19 cellular contexts compared by ENCODE assay signal in genomic region chr3:105848821-105849220, GRCh38. TPM values are rescaled to one million over a fixed set of nuclear protein-coding genes. Genes with fewer than 3 reads are reported as not detected.
DNase-seq lines count a peak whose midpoint lies in the region; ATAC-seq and TF ChIP-seq lines count a peak whose summit lies in the region.
"Had no signal": no experiment of that assay in that cellular context is flagged by ENCODE, and none has a peak within 500 bp of the region (broad histone marks: within the 10 kb centered on the region; RNA-seq: fewer than 3 reads in every experiment).

No MANE protein-coding gene starts in this region.

- TF ChIP-seq CTCF in CD8-positive, alpha-beta T cell (IDR thresholded peaks at IDR 0.05): no peak

- ATAC-seq in activated T-cell treated with anti-CD3 and anti-CD28 coated beads, Interleukin-2, amount 50 U/mL, for 72 hours (replicated peaks in 1 of 2): peak; percentile 20 to 35
- ATAC-seq in CD8-positive, alpha-beta T cell: no peak
- ATAC-seq in T-helper 17 cell (no peak), GM21529 (IDR thresholded peaks at IDR 0.05; ENCODE audit: unreplicated experiment) (no peak)
- no peak for ATAC-seq in effector memory CD8-positive, alpha-beta T cell (replicated peaks)
- ATAC-seq: K562 had no signal

- H3K27ac ChIP-seq in CD8-positive, alpha-beta T cell (ENCODE audit: low read depth, low read length): no peak overlapping the region
- no peak overlapping the region for H3K27ac ChIP-seq in SJCRH30
- H3K27ac ChIP-seq: HL-60, RWPE1 had no signal

- POLR2A ChIA-PET in CD8-positive, alpha-beta T cell (lab: Charles Lee): interaction anchor here (0.6 kb wide), 1 partner anchor 36 kb away, joined by 3 read pairs; no protein-coding TSS in a partner anchor

- no peaks in the 10 kb centered on the region for H3K9me3 Mint-ChIP-seq in activated T-cell treated with anti-CD3 and anti-CD28 coated beads, Interleukin-2, amount 50 U/mL, for 72 hours
- H3K9me3 Mint-ChIP-seq in CD8-positive, alpha-beta T cell: no peaks in the 10 kb centered on the region
- H3K9me3 Mint-ChIP-seq in effector memory CD8-positive, alpha-beta T cell: no peaks in the 10 kb centered on the region

- H3K9me3 ChIP-seq in CD8-positive, alpha-beta T cell (ENCODE audit: low read length): no peaks in the 10 kb centered on the region
- H3K9me3 ChIP-seq in T-helper 17 cell (ENCODE audit: control insufficient read depth, low read length, poor library complexity, severe bottlenecking) (no peaks in the 10 kb centered on the region), SJCRH30 (replicated peaks) (no peaks in the 10 kb centered on the region)

- peaks cover 6% of the 10 kb centered on the region for H3K36me3 ChIP-seq in CD8-positive, alpha-beta T cell (ENCODE audit: insufficient read depth, low read length)
- H3K36me3 ChIP-seq in SJCRH30: peaks cover 17% of the 10 kb centered on the region

- H3K4me3 ChIP-seq in CD8-positive, alpha-beta T cell (ENCODE audit: low read depth, low read length): no peak overlapping the region
- H3K4me3 ChIP-seq in SJCRH30: no peak overlapping the region
- H3K4me3 ChIP-seq: K562 had no signal

- no peaks in the 10 kb centered on the region for H3K27me3 ChIP-seq in CD8-positive, alpha-beta T cell (ENCODE audit: insufficient read depth, low read length)
- no peaks in the 10 kb centered on the region for H3K27me3 ChIP-seq in SJCRH30

- no peaks in the 10 kb centered on the region for H3K27me3 Mint-ChIP-seq in activated T-cell treated with anti-CD3 and anti-CD28 coated beads, Interleukin-2, amount 50 U/mL, for 72 hours (ENCODE audit: low read depth)
- H3K27me3 Mint-ChIP-seq in CD8-positive, alpha-beta T cell (ENCODE audit: low read depth): no peaks in the 10 kb centered on the region
- H3K27me3 Mint-ChIP-seq in T-helper 17 cell: no peaks in the 10 kb centered on the region
- H3K27me3 Mint-ChIP-seq in effector memory CD8-positive, alpha-beta T cell: no peaks in the 10 kb centered on the region
- H3K27me3 Mint-ChIP-seq: B cell; CD4-positive, alpha-beta memory T cell had no signal

- CTCF ChIA-PET in CD8-positive, alpha-beta T cell (lab: Charles Lee): no interaction called here

- DNase-seq in activated T-cell treated with anti-CD3 and anti-CD28 coated beads, Interleukin-2, amount 50 U/mL, for 72 hours: no peak
- DNase-seq in activated T-cell treated with anti-CD3 and anti-CD28 coated beads for 4 hours (no peak), T-helper 17 cell (no peak), SJCRH30 (no peak), SW480 (ENCODE audit: low spot score) (no peak)
- no peak for DNase-seq in CD8-positive, alpha-beta T cell
- DNase-seq in effector memory CD8-positive, alpha-beta T cell: no peak
- DNase-seq: ACHN; CD4-positive, alpha-beta memory T cell; NCI-H1048; NCI-H146; NCI-H2107; NCI-H226; NCI-H526 had no signal

- peaks cover 72% of the 10 kb centered on the region for H3K4me1 Mint-ChIP-seq in activated T-cell treated with anti-CD3 and anti-CD28 coated beads, Interleukin-2, amount 50 U/mL, for 72 hours (ENCODE audit: low read depth)
- H3K4me1 Mint-ChIP-seq in CD8-positive, alpha-beta T cell (ENCODE audit: low read depth): peaks cover 74% of the 10 kb centered on the region
- peaks cover 30% of the 10 kb centered on the region for H3K4me1 Mint-ChIP-seq in T-helper 17 cell
- H3K4me1 Mint-ChIP-seq in effector memory CD8-positive, alpha-beta T cell (ENCODE audit: low read depth in 2 of 2): peaks cover 30 to 43% of the 10 kb centered on the region in 2 donors

- peaks cover 14 to 38% of the 10 kb centered on the region in 2 donors for H3K36me3 Mint-ChIP-seq in activated T-cell treated with anti-CD3 and anti-CD28 coated beads, Interleukin-2, amount 50 U/mL, for 72 hours (ENCODE audit: insufficient read depth in 2 of 2)
- peaks cover 57% of the 10 kb centered on the region for H3K36me3 Mint-ChIP-seq in CD8-positive, alpha-beta T cell
- peaks cover 6% of the 10 kb centered on the region for H3K36me3 Mint-ChIP-seq in T-helper 17 cell (ENCODE audit: low read depth)
- peaks cover 35% of the 10 kb centered on the region for H3K36me3 Mint-ChIP-seq in effector memory CD8-positive, alpha-beta T cell (ENCODE audit: insufficient read depth)

- peaks cover 54% of the 10 kb centered on the region for H3K4me1 ChIP-seq in CD8-positive, alpha-beta T cell (ENCODE audit: insufficient read depth, low read length)
- peaks cover 26% of the 10 kb centered on the region for H3K4me1 ChIP-seq in SJCRH30

- intact Hi-C loops in CD8-positive, alpha-beta T cell (cut with DNase I, micrococcal nuclease): loop anchor here in 1 of 2 experiments (1.0 to 5.0 kb wide), 2 partner anchors 8 to 157 kb away; no protein-coding TSS in a partner anchor

- H3K4me3 Mint-ChIP-seq in activated T-cell treated with anti-CD3 and anti-CD28 coated beads, Interleukin-2, amount 50 U/mL, for 72 hours: peak overlapping the region; percentile 35 to 48
- H3K4me3 Mint-ChIP-seq in CD8-positive, alpha-beta T cell: peak overlapping the region; percentile 12
- no peak overlapping the region for H3K4me3 Mint-ChIP-seq in T-helper 17 cell
- H3K4me3 Mint-ChIP-seq in effector memory CD8-positive, alpha-beta T cell: peak overlapping the region in 1 of 2 donors; percentile 53
- H3K4me3 Mint-ChIP-seq: B cell had no signal

- peak overlapping the region; percentile 66 for H3K27ac Mint-ChIP-seq in activated T-cell treated with anti-CD3 and anti-CD28 coated beads, Interleukin-2, amount 50 U/mL, for 72 hours
- peak overlapping the region; percentile 53 for H3K27ac Mint-ChIP-seq in CD8-positive, alpha-beta T cell
- H3K27ac Mint-ChIP-seq in T-helper 17 cell: peak overlapping the region; percentile 63
- H3K27ac Mint-ChIP-seq in effector memory CD8-positive, alpha-beta T cell: peak overlapping the region; percentile 13 to 54
- H3K27ac Mint-ChIP-seq: B cell had no signal

RNA-seq across cellular contexts. Expression of gene CBLB, which starts 20.0 kb away (rescaled TPM):
- total RNA-seq in activated T-cell treated with anti-CD3 and anti-CD28 coated beads, Interleukin-2, amount 50 U/mL, for 72 hours: 100 to 1,000 TPM; 159 to 191 TPM
- total RNA-seq in CD8-positive, alpha-beta T cell: 100 to 1,000 TPM; 133 to 140 TPM
- total RNA-seq in T-helper 17 cell: 10 to 100 TPM; 81.3 to 91.1 TPM
- 15.7 and 22.3 TPM in 2 replicates for total RNA-seq in SJCRH30 (2014; rRNA removed; shearing (Covaris generic))

Comparison
In these comparisons a context has a peak if more than half of its experiments do, and no peak if none do; other contexts are left out.
1. ATAC-seq: peak in activated T-cell treated with anti-CD3 and anti-CD28 coated beads, Interleukin-2, amount 50 U/mL, for 72 hours (2 of 2); none in CD8-positive, alpha-beta T cell (single experiment), T-helper 17 cell (single experiment), effector memory CD8-positive, alpha-beta T cell (single experiment) and GM21529 (single experiment).
2. Peak in every context shown above with its lines, with median percentiles within 50 percentile points of each other: H3K27ac Mint-ChIP-seq.